In the genomic region with DNA sequence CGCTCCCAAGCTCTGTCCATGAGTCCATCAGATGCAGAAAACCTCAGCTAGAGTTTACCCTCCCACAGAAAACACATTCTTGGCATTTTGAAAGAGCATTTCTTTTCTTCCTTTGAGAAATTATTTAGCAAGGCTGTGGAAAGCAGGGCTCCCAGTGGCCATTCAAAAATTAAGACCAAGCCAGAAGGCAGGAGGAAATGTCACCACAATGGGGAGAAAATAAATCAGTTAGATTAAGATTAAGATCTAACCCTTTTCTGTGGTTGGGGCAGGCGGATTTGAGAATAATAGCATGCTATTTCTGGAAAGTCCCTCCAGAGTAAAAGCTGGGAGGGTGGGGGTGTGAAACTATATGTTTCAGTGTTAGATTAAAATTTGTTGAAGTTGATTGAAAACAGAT, we compare ENCODE assay signal across 8 cellular contexts. TPM values are rescaled to one million over a fixed set of nuclear protein-coding genes. Genes with fewer than 3 reads are reported as not detected.
A peak's percentile ranks its signal among the peaks of the same experiment; 100 is the strongest.
DNase-seq lines count a peak whose midpoint lies in the region; ATAC-seq and TF ChIP-seq lines count a peak whose summit lies in the region.

No MANE protein-coding gene starts in this region.

- H3K27ac ChIP-seq in right atrium auricular region = peak overlapping the region; percentile 93 to 97
- peak overlapping the region; percentile 22 to 42 for H3K27ac ChIP-seq in esophagus (ENCODE audit: low read depth in 2 of 2, low read length in 1 of 2)
- peak overlapping the region; percentile 52 for H3K27ac ChIP-seq in upper lobe of right lung
- no peak overlapping the region for H3K27ac ChIP-seq in endodermal cell (ENCODE audit: low read depth, low read length)

- DNase-seq in right atrium auricular region (ENCODE audit: low spot score) (no peak), cardiac septum (ENCODE audit: low spot score) (no peak), upper lobe of right lung (no peak), NCI-H2107 (lab: John Stamatoyannopoulos, UW) (no peak), endodermal cell (no peak)
- peak; percentile 67 for DNase-seq in T-helper 2 cell treated with Interferon-gamma antibody and Interleukin-4, amounts not matched to agents 5 μg/mL and 100 μg/mL, for 36 hours (ENCODE audit: low spot score)
- DNase-seq in effector CD8-positive, alpha-beta T cell (lab: John Stamatoyannopoulos, UW) = no peak

- no peak for ATAC-seq in upper lobe of right lung

- no peaks in the 10 kb centered on the region for H3K27me3 ChIP-seq in right atrium auricular region
- H3K27me3 ChIP-seq in esophagus (ENCODE audit: control insufficient read depth in 1 of 2, insufficient read depth in 2 of 2, low read length in 2 of 2) = no peaks in the 10 kb centered on the region
- no peaks in the 10 kb centered on the region for H3K27me3 ChIP-seq in upper lobe of right lung
- H3K27me3 ChIP-seq in endodermal cell (ENCODE audit: control insufficient read depth, insufficient read depth, low read length, poor library complexity, severe bottlenecking) = no peaks in the 10 kb centered on the region

- H3K4me1 ChIP-seq in right atrium auricular region (peaks cover 0 to 88% of the 10 kb centered on the region in 2 donors), esophagus (ENCODE audit: control insufficient read depth in 2 of 2, insufficient read depth in 2 of 2, low read length in 1 of 2) (peaks cover 4 to 5% of the 10 kb centered on the region in 2 donors), upper lobe of right lung (peaks cover 70% of the 10 kb centered on the region), endodermal cell (ENCODE audit: control insufficient read depth, insufficient read depth, low read length) (peaks cover 56% of the 10 kb centered on the region)

- peak overlapping the region; percentile 76 for H3K4me3 Mint-ChIP-seq in T-helper 2 cell treated with Interferon-gamma antibody and Interleukin-4, amounts not matched to agents 5 μg/mL and 100 μg/mL, for 36 hours
- no peak overlapping the region for H3K4me3 Mint-ChIP-seq in endodermal cell

- peaks cover 14% of the 10 kb centered on the region for H3K9me3 Mint-ChIP-seq in T-helper 2 cell treated with Interferon-gamma antibody and Interleukin-4, amounts not matched to agents 5 μg/mL and 100 μg/mL, for 36 hours
- H3K9me3 Mint-ChIP-seq in endodermal cell = no peaks in the 10 kb centered on the region

- intact Hi-C loops in cardiac septum (cut with DNase I) = loop anchor here (2.0 to 5.0 kb wide), 2 partner anchors 30 to 73 kb away; no protein-coding TSS in a partner anchor
- intact Hi-C loops in upper lobe of right lung (cut with DNase I) = no loop called here

- no peaks in the 10 kb centered on the region for H3K9me3 ChIP-seq in right atrium auricular region
- no peaks in the 10 kb centered on the region for H3K9me3 ChIP-seq in esophagus (ENCODE audit: control insufficient read depth in 2 of 2, insufficient read depth in 1 of 2, low read depth in 1 of 2, low read length in 1 of 2)
- H3K9me3 ChIP-seq in upper lobe of right lung = no peaks in the 10 kb centered on the region
- H3K9me3 ChIP-seq in endodermal cell (ENCODE audit: control insufficient read depth, low read length) = no peaks in the 10 kb centered on the region

- H3K36me3 ChIP-seq in right atrium auricular region = no peaks in the 10 kb centered on the region
- H3K36me3 ChIP-seq in esophagus (ENCODE audit: control insufficient read depth in 2 of 2, insufficient read depth in 2 of 2, low read length in 1 of 2) = no peaks in the 10 kb centered on the region
- H3K36me3 ChIP-seq in upper lobe of right lung = no peaks in the 10 kb centered on the region
- H3K36me3 ChIP-seq in endodermal cell (ENCODE audit: control insufficient read depth, insufficient read depth, low read length) = peaks cover 2% of the 10 kb centered on the region

- WGBS in esophagus, 2 donors = 43% methylated on average over 2 of the region's 2 CpGs
- 96 to 100% methylated on average over 1 to 2 of the region's 2 CpGs for WGBS in endodermal cell (ENCODE audit: insufficient coverage in 1 of 2, insufficient read length in 1 of 2), 2 experiments

- peaks cover 33% of the 10 kb centered on the region for H3K36me3 Mint-ChIP-seq in T-helper 2 cell treated with Interferon-gamma antibody and Interleukin-4, amounts not matched to agents 5 μg/mL and 100 μg/mL, for 36 hours (ENCODE audit: low read depth)
- H3K36me3 Mint-ChIP-seq in endodermal cell (ENCODE audit: low read depth) = no peaks in the 10 kb centered on the region

- peaks cover 65% of the 10 kb centered on the region for H3K4me1 Mint-ChIP-seq in T-helper 2 cell treated with Interferon-gamma antibody and Interleukin-4, amounts not matched to agents 5 μg/mL and 100 μg/mL, for 36 hours (ENCODE audit: low read depth)
- H3K4me1 Mint-ChIP-seq in endodermal cell = peaks cover 48% of the 10 kb centered on the region

- H3K9ac ChIP-seq in endodermal cell (ENCODE audit: extremely low read depth, low read length, poor library complexity, severe bottlenecking) = no peak overlapping the region

- peak overlapping the region; percentile 88 for H3K27ac Mint-ChIP-seq in T-helper 2 cell treated with Interferon-gamma antibody and Interleukin-4, amounts not matched to agents 5 μg/mL and 100 μg/mL, for 36 hours
- H3K27ac Mint-ChIP-seq in endodermal cell = no peak overlapping the region

- no peak for TF ChIP-seq CTCF in right atrium auricular region (IDR thresholded peaks at IDR 0.05)
- no peak for TF ChIP-seq CTCF in upper lobe of right lung (IDR thresholded peaks at IDR 0.05)
- TF ChIP-seq CTCF in endodermal cell (conservative IDR thresholded peaks at IDR 0.05) = no peak

- no peaks in the 10 kb centered on the region for H3K27me3 Mint-ChIP-seq in T-helper 2 cell treated with Interferon-gamma antibody and Interleukin-4, amounts not matched to agents 5 μg/mL and 100 μg/mL, for 36 hours (ENCODE audit: low read depth)
- no peaks in the 10 kb centered on the region for H3K27me3 Mint-ChIP-seq in endodermal cell (ENCODE audit: insufficient read depth)

- no peak overlapping the region for H3K4me3 ChIP-seq in right atrium auricular region
- no peak overlapping the region for H3K4me3 ChIP-seq in esophagus (ENCODE audit: low read depth in 1 of 2, low read length in 2 of 2)
- no peak overlapping the region for H3K4me3 ChIP-seq in upper lobe of right lung
- no peak overlapping the region for H3K4me3 ChIP-seq in endodermal cell (ENCODE audit: low read length)

RNA-seq across cellular contexts. Expression of a gene that starts 20.2 kb away (rescaled TPM):
- total RNA-seq in right atrium auricular region (100 to 1,000 TPM; 147 to 179 TPM), cardiac septum (77.1 TPM), upper lobe of right lung (56.2 TPM), endodermal cell (10 to 100 TPM; 37.5 to 42.3 TPM)
- polyA plus RNA-seq in esophagus = 10 to 100 TPM in 1 of 2 donors, 1 to 10 TPM in 1; 6.2 to 11.0 TPM
- 119 TPM for polyA plus RNA-seq in endodermal cell (2013, experiment 1 of 2)
- polyA plus RNA-seq in endodermal cell (2013, experiment 2 of 2) = 96.5 TPM
